ENCODE assay signal across 1 cellular context in the genomic region with DNA sequence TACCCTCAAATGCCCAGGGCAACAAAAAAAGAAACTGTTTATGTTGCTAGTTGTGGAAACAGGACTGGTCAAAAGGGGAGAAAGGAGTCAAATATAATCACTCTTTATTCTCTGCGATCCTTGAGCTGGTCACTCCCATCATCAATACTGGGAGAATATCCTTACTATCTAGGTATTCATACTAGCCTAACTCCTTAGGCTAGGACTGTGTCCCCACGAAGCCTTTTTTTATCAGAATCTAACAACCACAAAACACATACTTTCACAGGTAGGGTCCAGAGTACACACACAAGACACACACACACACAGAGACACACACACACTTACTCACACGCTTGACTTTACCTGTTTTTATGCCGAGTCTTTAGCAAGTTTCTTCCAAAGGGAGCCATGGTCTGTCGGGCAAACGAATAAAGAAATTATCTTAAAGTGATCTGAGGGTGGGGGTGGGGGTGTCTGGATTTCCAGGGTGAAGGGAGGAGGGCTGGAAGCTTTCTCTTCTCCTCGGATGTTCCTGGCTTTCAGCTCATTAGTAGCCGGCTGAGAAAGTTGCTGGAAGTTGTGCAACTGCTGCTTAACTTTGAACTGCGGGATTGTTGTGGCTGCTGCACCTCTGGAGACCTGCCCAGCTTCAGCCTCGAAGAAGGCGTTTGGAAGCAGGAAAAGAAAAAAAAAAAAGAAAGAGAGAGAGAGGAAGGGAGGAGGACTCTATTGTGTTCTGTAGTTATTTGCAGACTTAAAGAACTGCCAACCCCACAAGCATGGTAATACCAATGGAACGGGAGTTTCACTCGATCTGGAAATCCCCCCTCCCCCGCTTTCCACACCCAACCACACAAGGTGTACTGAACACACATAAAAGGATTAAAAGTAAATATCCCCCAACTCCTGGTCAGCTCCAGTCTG.
TF ChIP-seq lines count a peak whose summit lies in the region.

A gene (minus strand): TSS at position 600 of the 906 bp plus-strand sequence. CDS start 208 bp downstream, at position 392.

TF ChIP-seq in SK-N-SH, 30 proteins besides CTCF, POLR2A, EP300 and RAD21 (continued from another document):
- TF ChIP-seq YY1 (IDR thresholded peaks at IDR 0.05; ENCODE audit: low read depth): no peak
- TF ChIP-seq POLR2AphosphoS5 (IDR thresholded peaks at IDR 0.05; ENCODE audit: low read depth, low read length): no peak
- TF ChIP-seq TAF1 (IDR thresholded peaks at IDR 0.05; ENCODE audit: borderline replicate concordance, low read depth, low read length): no peak
- TF ChIP-seq FOXJ3 (CRISPR knock-in tag; IDR thresholded peaks at IDR 0.05): no peak
- no peak for TF ChIP-seq MXI1 (IDR thresholded peaks at IDR 0.05; ENCODE audit: low read depth, low read length)
- TF ChIP-seq, protein P1, sequence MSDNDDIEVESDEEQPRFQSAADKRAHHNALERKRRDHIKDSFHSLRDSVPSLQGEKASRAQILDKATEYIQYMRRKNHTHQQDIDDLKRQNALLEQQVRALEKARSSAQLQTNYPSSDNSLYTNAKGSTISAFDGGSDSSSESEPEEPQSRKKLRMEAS (IDR thresholded peaks at IDR 0.05; ENCODE audit: low read depth): no peak
